Comparison of ENCODE assay signal across 15 cellular contexts in the genomic region with DNA sequence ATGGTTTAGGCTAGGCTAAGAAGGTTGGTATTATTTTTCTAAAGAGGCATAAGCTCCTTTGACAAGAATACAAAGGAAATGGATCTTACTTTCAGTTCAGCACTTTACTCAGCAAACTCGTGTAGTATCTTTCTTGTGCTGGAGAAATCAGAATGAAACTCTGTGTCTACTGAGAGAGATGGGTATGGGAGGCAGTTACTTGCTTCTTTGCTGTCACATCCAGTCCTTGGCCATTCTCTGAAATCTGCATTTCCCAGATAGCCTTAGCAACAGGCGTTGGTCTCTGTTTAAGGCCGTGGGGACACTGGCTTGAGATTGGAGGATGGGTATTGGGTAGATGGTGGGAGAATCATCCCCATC.
DNase-seq lines count a peak whose midpoint lies in the region; ATAC-seq lines count a peak whose summit lies in the region.
"Had no signal": no experiment of that assay in that cellular context is flagged by ENCODE, and none has a peak within 500 bp of the region (broad histone marks: within the 10 kb centered on the region; RNA-seq: fewer than 3 reads in every experiment).

No MANE protein-coding gene starts in this region.

- peak; percentile 70 for ATAC-seq in activated T-helper 17 cell treated with anti-CD3 and anti-CD28 coated beads, Interleukin-2, amount 50 U/mL, for 72 hours (replicated peaks)
- no peak for ATAC-seq in GM18907 (IDR thresholded peaks at IDR 0.05; ENCODE audit: unreplicated experiment)
- no peak for ATAC-seq in GM21786 (IDR thresholded peaks at IDR 0.05; ENCODE audit: unreplicated experiment)
- ATAC-seq: Right ventricle myocardium inferior, WTC11 had no signal

- H3K4me2 ChIP-seq in trophoblast cell (ENCODE audit: low read length): no peak overlapping the region
- H3K4me2 ChIP-seq: KMS-11 had no signal

- H2AK5ac ChIP-seq in trophoblast cell (ENCODE audit: low read length): no peak overlapping the region

- H3K4ac ChIP-seq in trophoblast cell (ENCODE audit: low read depth, low read length): no peak overlapping the region

- H2BK5ac ChIP-seq in trophoblast cell (ENCODE audit: low read depth, low read length, poor library complexity): no peak overlapping the region

- H3K4me3 Mint-ChIP-seq in activated naive CD4-positive, alpha-beta T cell treated with anti-CD3 and anti-CD28 coated beads, Interleukin-2, amount 50 U/mL, for 24 hours: peak overlapping the region; percentile 31
- H3K4me3 Mint-ChIP-seq in IgD-negative memory B cell: peak overlapping the region; percentile 12 to 86 (median 44)
- H3K4me3 Mint-ChIP-seq in activated T-helper 17 cell treated with anti-CD3 and anti-CD28 coated beads, Interleukin-2, amount 50 U/mL, for 72 hours: peak overlapping the region; percentile 67
- H3K4me3 Mint-ChIP-seq: WTC11 had no signal

- H2BK12ac ChIP-seq in trophoblast cell (ENCODE audit: low read length): peak overlapping the region; percentile 70

- no peak overlapping the region for H3K18ac ChIP-seq in trophoblast cell (ENCODE audit: low read length)

- H3K9ac ChIP-seq in trophoblast cell (ENCODE audit: low read length): no peak overlapping the region
- H3K9ac ChIP-seq: KMS-11 had no signal

- no peaks in the 10 kb centered on the region for H3K9me3 Mint-ChIP-seq in activated naive CD4-positive, alpha-beta T cell treated with anti-CD3 and anti-CD28 coated beads, Interleukin-2, amount 50 U/mL, for 24 hours
- H3K9me3 Mint-ChIP-seq in IgD-negative memory B cell: no peaks in the 10 kb centered on the region
- H3K9me3 Mint-ChIP-seq in activated T-helper 17 cell treated with anti-CD3 and anti-CD28 coated beads, Interleukin-2, amount 50 U/mL, for 72 hours: no peaks in the 10 kb centered on the region
- H3K9me3 Mint-ChIP-seq: WTC11 had no signal

- H3K23ac ChIP-seq in trophoblast cell (ENCODE audit: low read length): no peak overlapping the region

- no peak overlapping the region for H4K12ac ChIP-seq in trophoblast cell (ENCODE audit: low read depth, low read length)

- H3K79me1 ChIP-seq in trophoblast cell (ENCODE audit: low read length): no peaks in the 10 kb centered on the region

- H3K14ac ChIP-seq in trophoblast cell (ENCODE audit: low read length): no peak overlapping the region

- peaks cover 53% of the 10 kb centered on the region for H3K4me1 Mint-ChIP-seq in activated naive CD4-positive, alpha-beta T cell treated with anti-CD3 and anti-CD28 coated beads, Interleukin-2, amount 50 U/mL, for 24 hours
- peaks cover 32 to 52% (median 41%) of the 10 kb centered on the region in 3 donors for H3K4me1 Mint-ChIP-seq in IgD-negative memory B cell
- H3K4me1 Mint-ChIP-seq in activated T-helper 17 cell treated with anti-CD3 and anti-CD28 coated beads, Interleukin-2, amount 50 U/mL, for 72 hours: peaks cover 45% of the 10 kb centered on the region

- H3K36me3 ChIP-seq in trophoblast cell (ENCODE audit: control insufficient read depth in 1 of 2, insufficient read depth in 2 of 2, low read length in 2 of 2): no peaks in the 10 kb centered on the region

- no peak overlapping the region for H3K27ac Mint-ChIP-seq in activated naive CD4-positive, alpha-beta T cell treated with anti-CD3 and anti-CD28 coated beads, Interleukin-2, amount 50 U/mL, for 24 hours
- peak overlapping the region; percentile 76 to 97 (median 89) for H3K27ac Mint-ChIP-seq in IgD-negative memory B cell
- H3K27ac Mint-ChIP-seq in activated T-helper 17 cell treated with anti-CD3 and anti-CD28 coated beads, Interleukin-2, amount 50 U/mL, for 72 hours: peak overlapping the region; percentile 82
- H3K27ac Mint-ChIP-seq: WTC11 had no signal

- no peak overlapping the region for H3K4me3 ChIP-seq in trophoblast cell (ENCODE audit: low read depth, low read length)

- no peaks in the 10 kb centered on the region for H3K9me3 ChIP-seq in trophoblast cell (ENCODE audit: insufficient read depth, low read depth, low read length)

- no peak overlapping the region for H3K27ac ChIP-seq in trophoblast cell (ENCODE audit: low read depth, low read length)
- H3K27ac ChIP-seq: KMS-11 had no signal

- no peaks in the 10 kb centered on the region for H3K4me1 ChIP-seq in trophoblast cell (ENCODE audit: control insufficient read depth in 1 of 2, insufficient read depth in 2 of 2, low read length in 2 of 2)

- DNase-seq in activated naive CD4-positive, alpha-beta T cell treated with anti-CD3 and anti-CD28 coated beads, Interleukin-2, amount 50 U/mL, for 16 hours: no peak
- DNase-seq in trophoblast cell: no peak
- DNase-seq in stimulated activated CD4-positive, alpha-beta T cell treated with anti-CD3 and anti-CD28 coated beads, Interleukin-15, amount 100 ng/mL, for 24 hours: no peak
- DNase-seq: anterior cingulate cortex, foreskin melanocyte, GF-D8, NCI-H1417 treated with DMSO at 0.1 percent for 48 hours had no signal

- H3K27me3 ChIP-seq in trophoblast cell (ENCODE audit: insufficient read depth, low read length): no peaks in the 10 kb centered on the region

- no peak overlapping the region for H2AFZ ChIP-seq in trophoblast cell (ENCODE audit: insufficient read depth, low read length, poor library complexity)

- H3K79me2 ChIP-seq in trophoblast cell (ENCODE audit: control insufficient read depth, insufficient read depth, low read length, poor library complexity): no peaks in the 10 kb centered on the region

- H3K27me3 Mint-ChIP-seq in activated naive CD4-positive, alpha-beta T cell treated with anti-CD3 and anti-CD28 coated beads, Interleukin-2, amount 50 U/mL, for 24 hours: no peaks in the 10 kb centered on the region
- H3K27me3 Mint-ChIP-seq in IgD-negative memory B cell: no peaks in the 10 kb centered on the region
- H3K27me3 Mint-ChIP-seq in activated T-helper 17 cell treated with anti-CD3 and anti-CD28 coated beads, Interleukin-2, amount 50 U/mL, for 72 hours: no peaks in the 10 kb centered on the region

- no peak overlapping the region for H4K8ac ChIP-seq in trophoblast cell (ENCODE audit: low read depth, low read length)

- no CpG with 5 or more reads among the region's 3 CpGs for WGBS in trophoblast cell (ENCODE audit: extremely low coverage, insufficient coverage, insufficient read length)

- no peak overlapping the region for H4K91ac ChIP-seq in trophoblast cell (ENCODE audit: low read depth, low read length)

- peaks cover 2% of the 10 kb centered on the region for H3K36me3 Mint-ChIP-seq in activated naive CD4-positive, alpha-beta T cell treated with anti-CD3 and anti-CD28 coated beads, Interleukin-2, amount 50 U/mL, for 24 hours
- no peaks in the 10 kb centered on the region for H3K36me3 Mint-ChIP-seq in IgD-negative memory B cell
- no peaks in the 10 kb centered on the region for H3K36me3 Mint-ChIP-seq in activated T-helper 17 cell treated with anti-CD3 and anti-CD28 coated beads, Interleukin-2, amount 50 U/mL, for 72 hours (ENCODE audit: low read depth)
- H3K36me3 Mint-ChIP-seq: WTC11 had no signal

- H2BK120ac ChIP-seq in trophoblast cell (ENCODE audit: insufficient read depth, low read length, poor library complexity): peak overlapping the region; percentile 43
